Comparison of ENCODE assay signal across 15 cellular contexts in the genomic region with DNA sequence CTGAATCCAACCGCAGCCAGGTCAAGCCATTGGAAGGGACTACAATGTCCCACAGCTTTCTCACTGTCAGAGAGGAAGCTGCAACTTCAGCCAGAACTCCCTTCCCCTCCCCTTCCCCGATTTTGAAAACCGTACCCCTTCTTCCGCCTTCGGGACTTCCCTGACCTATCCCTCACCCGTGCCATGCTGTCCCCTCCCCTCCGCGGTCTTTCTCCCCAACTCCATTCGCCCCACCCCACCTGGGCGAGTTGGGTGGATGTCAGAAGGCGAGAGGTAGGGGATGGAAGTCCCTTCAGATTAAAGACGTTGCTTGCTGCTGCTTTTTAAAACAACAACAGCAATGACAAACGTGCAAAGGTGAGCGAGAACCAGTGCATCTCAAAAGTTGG. TPM values are rescaled to one million over a fixed set of nuclear protein-coding genes. Genes with fewer than 3 reads are reported as not detected.
DNase-seq lines count a peak whose midpoint lies in the region; ATAC-seq and TF ChIP-seq lines count a peak whose summit lies in the region.
"Had no signal": no experiment of that assay in that cellular context is flagged by ENCODE, and none has a peak within 500 bp of the region (broad histone marks: within the 10 kb centered on the region; RNA-seq: fewer than 3 reads in every experiment).

No MANE protein-coding gene starts in this region.

- no peak for TF ChIP-seq CTCF in natural killer cell (IDR thresholded peaks at IDR 0.05)
- TF ChIP-seq CTCF in breast epithelium (IDR thresholded peaks at IDR 0.05) = no peak
- TF ChIP-seq CTCF in mesothelial cell of epicardium (IDR thresholded peaks at IDR 0.05; ENCODE audit: unreplicated experiment) = no peak

- TF ChIP-seq POLR2A in breast epithelium (IDR thresholded peaks at IDR 0.05) = no peak

- no peaks in the 10 kb centered on the region for H3K9me3 ChIP-seq in breast epithelium
- H3K9me3 ChIP-seq: heart left ventricle had no signal

- no peaks in the 10 kb centered on the region for H3K9me3 Mint-ChIP-seq in natural killer cell treated with Interleukin-12 subunit alpha and Interleukin-12 subunit beta and Interleukin-15 and Interleukin-18, amount 100 ng/mL, for 72 hours
- H3K9me3 Mint-ChIP-seq in natural killer cell (peaks cover 0 to 3% of the 10 kb centered on the region in 2 donors), mesothelial cell of epicardium (no peaks in the 10 kb centered on the region)
- H3K9me3 Mint-ChIP-seq: activated naive CD4-positive, alpha-beta T cell treated with anti-CD3 and anti-CD28 coated beads, Interleukin-2, amount 10 ng/mL, durations not matched to agents 7 days and 5 days; dendritic cell treated with granulocyte-macrophage colony-stimulating factor and Interleukin-4, amounts not matched to agents 40 ng/mL and 50 ng/mL, for 4 days had no signal

- peak overlapping the region; percentile 14 to 51 (median 34) for H3K4me3 ChIP-seq in breast epithelium

- no peak for DNase-seq in natural killer cell treated with Interleukin-12 subunit alpha and Interleukin-12 subunit beta and Interleukin-15 and Interleukin-18, amount 100 ng/mL, for 72 hours (ENCODE audit: low spot score)
- DNase-seq in natural killer cell (no peak), breast epithelium (ENCODE audit: low spot score in 2 of 2) (no peak), mesothelial cell of epicardium (ENCODE audit: low spot score in 2 of 2, unreplicated experiment in 2 of 2) (no peak)
- DNase-seq: activated CD4-positive, alpha-beta T cell treated with anti-CD3 and anti-CD28 coated beads, Interleukin-2, amount 10 ng/mL, durations not matched to agents 24 days and 14 days; activated naive CD4-positive, alpha-beta T cell treated with anti-CD3 and anti-CD28 coated beads, Interleukin-2, amount 10 ng/mL, durations not matched to agents 7 days and 5 days; stimulated activated CD4-positive, alpha-beta T cell treated with anti-CD3 and anti-CD28 coated beads, Interleukin-15, amount 100 ng/mL, for 24 hours had no signal

- no peak overlapping the region for H3K27ac Mint-ChIP-seq in natural killer cell treated with Interleukin-12 subunit alpha and Interleukin-12 subunit beta and Interleukin-15 and Interleukin-18, amount 100 ng/mL, for 72 hours
- H3K27ac Mint-ChIP-seq in natural killer cell = no peak overlapping the region
- H3K27ac Mint-ChIP-seq in mesothelial cell of epicardium = no peak overlapping the region
- H3K27ac Mint-ChIP-seq: activated CD4-positive, alpha-beta T cell treated with anti-CD3 and anti-CD28 coated beads, Interleukin-2, amount 10 ng/mL, durations not matched to agents 24 days and 14 days; activated naive CD4-positive, alpha-beta T cell treated with anti-CD3 and anti-CD28 coated beads, Interleukin-2, amount 10 ng/mL, durations not matched to agents 7 days and 5 days; B cell; dendritic cell treated with granulocyte-macrophage colony-stimulating factor and Interleukin-4, amounts not matched to agents 40 ng/mL and 50 ng/mL, for 4 days had no signal

- ATAC-seq in natural killer cell treated with Interleukin-12 subunit alpha and Interleukin-12 subunit beta and Interleukin-15 and Interleukin-18, amount 100 ng/mL, for 72 hours = no peak
- ATAC-seq in natural killer cell (no peak), HG03571 (IDR thresholded peaks at IDR 0.05; ENCODE audit: unreplicated experiment) (no peak), GM21390 (IDR thresholded peaks at IDR 0.05; ENCODE audit: unreplicated experiment) (no peak), HG03442 (IDR thresholded peaks at IDR 0.05; ENCODE audit: unreplicated experiment) (no peak), HG03196 (IDR thresholded peaks at IDR 0.05; ENCODE audit: unreplicated experiment) (no peak)

- intact Hi-C loops in natural killer cell (cut with micrococcal nuclease) = loop anchor here (10.0 kb wide), 1 partner anchor 979 kb away; no protein-coding TSS in a partner anchor
- intact Hi-C loops in breast epithelium (cut with DNase I; ENCODE audit: low total_unique reads) = no loop called here

- peak overlapping the region; percentile 21 for H3K4me3 Mint-ChIP-seq in natural killer cell treated with Interleukin-12 subunit alpha and Interleukin-12 subunit beta and Interleukin-15 and Interleukin-18, amount 100 ng/mL, for 72 hours
- no peak overlapping the region for H3K4me3 Mint-ChIP-seq in natural killer cell
- peak overlapping the region; percentile 10 for H3K4me3 Mint-ChIP-seq in mesothelial cell of epicardium
- H3K4me3 Mint-ChIP-seq: activated naive CD4-positive, alpha-beta T cell treated with anti-CD3 and anti-CD28 coated beads, Interleukin-2, amount 10 ng/mL, durations not matched to agents 7 days and 5 days; B cell had no signal

- H3K27me3 ChIP-seq in breast epithelium = peaks cover 0 to 55% of the 10 kb centered on the region in 2 donors

- peaks cover 27 to 78% of the 10 kb centered on the region in 2 donors for H3K27me3 Mint-ChIP-seq in natural killer cell treated with Interleukin-12 subunit alpha and Interleukin-12 subunit beta and Interleukin-15 and Interleukin-18, amount 100 ng/mL, for 72 hours
- peaks cover 32 to 63% of the 10 kb centered on the region in 2 donors for H3K27me3 Mint-ChIP-seq in natural killer cell (ENCODE audit: low read depth in 2 of 2)
- H3K27me3 Mint-ChIP-seq in mesothelial cell of epicardium (ENCODE audit: low read depth) = peaks cover 88% of the 10 kb centered on the region

- peaks cover 7% of the 10 kb centered on the region for H3K36me3 Mint-ChIP-seq in natural killer cell treated with Interleukin-12 subunit alpha and Interleukin-12 subunit beta and Interleukin-15 and Interleukin-18, amount 100 ng/mL, for 72 hours
- H3K36me3 Mint-ChIP-seq in natural killer cell = no peaks in the 10 kb centered on the region
- H3K36me3 Mint-ChIP-seq in mesothelial cell of epicardium = no peaks in the 10 kb centered on the region
- H3K36me3 Mint-ChIP-seq: activated naive CD4-positive, alpha-beta T cell treated with anti-CD3 and anti-CD28 coated beads, Interleukin-2, amount 10 ng/mL, durations not matched to agents 7 days and 5 days had no signal

- H3K36me3 ChIP-seq in breast epithelium = no peaks in the 10 kb centered on the region
- H3K36me3 ChIP-seq: heart left ventricle had no signal

- no peaks in the 10 kb centered on the region for H3K4me1 ChIP-seq in breast epithelium

- H3K27ac ChIP-seq in breast epithelium = no peak overlapping the region
- H3K27ac ChIP-seq: heart left ventricle had no signal

- peaks cover 0 to 5% of the 10 kb centered on the region in 2 donors for H3K4me1 Mint-ChIP-seq in natural killer cell treated with Interleukin-12 subunit alpha and Interleukin-12 subunit beta and Interleukin-15 and Interleukin-18, amount 100 ng/mL, for 72 hours (ENCODE audit: low read depth in 2 of 2)
- peaks cover 0 to 6% of the 10 kb centered on the region in 2 donors for H3K4me1 Mint-ChIP-seq in natural killer cell
- H3K4me1 Mint-ChIP-seq in mesothelial cell of epicardium = peaks cover 6% of the 10 kb centered on the region

RNA-seq across cellular contexts. Expression of gene CPNE4, which starts 0.7 kb away (rescaled TPM):
- total RNA-seq in natural killer cell treated with Interleukin-12 subunit alpha and Interleukin-12 subunit beta and Interleukin-15 and Interleukin-18, amount 100 ng/mL, for 72 hours = not detected
- not detected for total RNA-seq in natural killer cell
- under 1 TPM in 1 of 3 donors, not detected in 2; 0.16 TPM for total RNA-seq in breast epithelium
- total RNA-seq in mesothelial cell of epicardium = 0.20 TPM in 1 of 3 replicates, not detected in the others
- total RNA-seq: activated CD4-positive, alpha-beta T cell treated with anti-CD3 and anti-CD28 coated beads, Interleukin-2, amount 10 ng/mL, durations not matched to agents 24 days and 14 days; B cell; SK-MEL-5 had no signal
